Comparison of ENCODE assay signal across 26 cellular contexts in the genomic region with DNA sequence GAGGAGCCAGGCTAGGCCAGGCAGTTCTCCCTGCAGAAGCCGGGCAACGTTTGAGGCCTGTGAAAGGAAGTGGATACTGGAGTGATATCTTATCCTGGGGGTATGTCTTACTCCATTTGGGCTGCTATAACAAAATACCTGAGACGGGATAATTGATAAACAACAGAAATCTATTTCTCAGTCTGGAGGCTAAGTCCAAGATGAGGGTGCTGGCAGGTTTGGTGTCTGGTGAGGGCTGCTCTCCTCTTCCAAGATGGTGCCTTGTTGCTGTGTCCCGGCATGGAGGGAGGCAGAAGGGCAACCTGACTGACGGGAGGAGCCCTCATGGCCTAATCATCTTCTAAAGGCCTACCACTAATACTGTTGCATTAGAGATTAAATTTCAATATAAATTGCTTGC.
"Had no signal": no experiment of that assay in that cellular context is flagged by ENCODE, and none has a peak within 500 bp of the region (broad histone marks: within the 10 kb centered on the region; RNA-seq: fewer than 3 reads in every experiment).

No MANE protein-coding gene starts in this region.

- H3K9me3 Mint-ChIP-seq: activated CD4-positive, alpha-beta memory T cell treated with anti-CD3 and anti-CD28 coated beads for 36 hours; activated naive CD4-positive, alpha-beta T cell treated with anti-CD3 and anti-CD28 coated beads for 36 hours; activated T-cell treated with anti-CD3 and anti-CD28 coated beads, Interleukin-2, amount 50 U/mL, for 4 hours; brain; central memory CD8-positive, alpha-beta T cell; T-helper 1 cell treated with Interleukin-12 subunit alpha and Interleukin-12 subunit beta and Interleukin-4 antibody, amounts not matched to agents 30 μg/mL and 1 μg/mL, for 36 hours had no signal

- H3K27me3 Mint-ChIP-seq: activated CD4-positive, alpha-beta memory T cell treated with anti-CD3 and anti-CD28 coated beads for 36 hours; activated naive CD8-positive, alpha-beta T cell; central memory CD8-positive, alpha-beta T cell had no signal

- H3K36me3 ChIP-seq: MG63 had no signal

- ATAC-seq: activated T-cell treated with anti-CD3 and anti-CD28 coated beads, Interleukin-2, amount 50 U/mL, for 4 hours; Panc1 had no signal

- H3K27ac ChIP-seq: KMS-11, RWPE1 had no signal

- H3K9me3 ChIP-seq: MG63 had no signal

- H3K27me3 ChIP-seq: MG63 had no signal

- H3K4me1 Mint-ChIP-seq: brain; central memory CD8-positive, alpha-beta T cell had no signal

- H3K27ac Mint-ChIP-seq: activated CD4-positive, alpha-beta memory T cell treated with anti-CD3 and anti-CD28 coated beads for 36 hours; activated naive CD4-positive, alpha-beta T cell treated with anti-CD3 and anti-CD28 coated beads for 36 hours; activated naive CD8-positive, alpha-beta T cell; T-helper 1 cell treated with Interleukin-12 subunit alpha and Interleukin-12 subunit beta and Interleukin-4 antibody, amounts not matched to agents 30 μg/mL and 1 μg/mL, for 36 hours had no signal

- H3K9ac ChIP-seq: KMS-11 had no signal

- H3K36me3 Mint-ChIP-seq: activated CD4-positive, alpha-beta memory T cell treated with anti-CD3 and anti-CD28 coated beads for 36 hours; activated naive CD8-positive, alpha-beta T cell; brain had no signal

- H3K4me3 Mint-ChIP-seq: activated CD4-positive, alpha-beta memory T cell treated with anti-CD3 and anti-CD28 coated beads for 36 hours; activated naive CD4-positive, alpha-beta T cell treated with anti-CD3 and anti-CD28 coated beads for 36 hours; activated naive CD8-positive, alpha-beta T cell; activated T-cell treated with anti-CD3 and anti-CD28 coated beads, Interleukin-2, amount 50 U/mL, for 4 hours; brain; central memory CD8-positive, alpha-beta T cell; T-helper 1 cell treated with Interleukin-12 subunit alpha and Interleukin-12 subunit beta and Interleukin-4 antibody, amounts not matched to agents 30 μg/mL and 1 μg/mL, for 36 hours had no signal

- DNase-seq: activated CD4-positive, alpha-beta memory T cell treated with anti-CD3 and anti-CD28 coated beads for 36 hours; activated CD4-positive, alpha-beta T cell treated with anti-CD3 and anti-CD28 coated beads for 48 hours; activated CD4-positive, CD25-positive, alpha-beta regulatory T cell treated with anti-CD3 and anti-CD28 coated beads, Interleukin-2, amount 50 U/mL, for 72 hours; activated CD8-positive, alpha-beta memory T cell treated with anti-CD3 and anti-CD28 coated beads for 24 hours; activated effector memory CD4-positive, alpha-beta T cell treated with anti-CD3 and anti-CD28 coated beads, Interleukin-2, amount 50 U/mL, for 16 hours; activated naive CD4-positive, alpha-beta T cell treated with anti-CD3 and anti-CD28 coated beads for 36 hours; activated T-cell treated with anti-CD3 and anti-CD28 coated beads, Interleukin-2, amount 50 U/mL, for 4 hours; amygdala; MG63; MV-4-11; NCI-H1105; NCI-H1436; NCI-H187; NCI-H2081; NCI-H510A treated with DMSO at 0.1 percent for 48 hours; NCI-H69; NK-92 treated with Interleukin-12 subunit alpha and Interleukin-12 subunit beta, amount 100 ng/mL, for 24 hours; OCI-M1; Right ventricle myocardium superior had no signal

- H3K4me3 ChIP-seq: MG63 had no signal
